Comparison of ENCODE assay signal across 17 cellular contexts in the genomic region with DNA sequence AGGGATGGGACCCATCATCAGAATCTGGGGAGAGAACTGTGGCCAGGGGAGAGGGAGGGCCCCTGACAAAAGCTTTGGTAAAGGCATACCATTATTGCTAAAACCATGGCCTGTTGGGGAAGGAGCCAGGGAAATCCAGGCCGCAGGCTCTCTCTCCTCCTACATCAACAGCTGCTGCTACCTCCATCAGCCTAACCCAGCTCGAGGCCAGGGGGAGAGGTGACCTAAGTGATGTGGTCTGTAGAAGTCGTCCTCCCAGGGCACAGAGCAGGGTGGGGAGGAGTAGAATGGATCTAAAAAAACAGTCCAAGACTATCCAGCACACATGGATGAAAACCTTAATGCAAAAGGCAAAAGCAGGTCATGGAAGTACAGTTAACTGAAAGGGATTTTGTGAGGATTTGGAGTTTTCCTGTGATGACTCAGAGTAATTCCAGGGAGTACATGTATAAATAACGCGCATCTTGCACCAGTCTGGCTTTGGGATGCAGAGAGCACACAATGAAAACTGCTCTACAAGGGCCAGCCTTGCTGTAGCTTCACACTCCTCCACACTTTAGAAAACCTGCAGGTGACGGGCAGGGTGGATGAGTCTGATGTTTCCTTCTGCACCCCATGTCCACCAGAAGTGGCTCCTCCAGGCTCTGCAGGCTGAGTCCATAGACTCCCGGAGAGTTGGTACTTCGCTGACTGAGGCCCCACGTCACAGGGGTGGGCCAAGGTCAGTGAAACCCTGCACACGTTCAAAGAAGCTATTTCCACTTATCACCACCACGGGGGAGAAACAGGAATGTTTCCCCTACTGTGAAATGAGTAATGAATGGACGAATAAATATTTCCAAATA. TPM values are rescaled to one million over a fixed set of nuclear protein-coding genes. Genes with fewer than 3 reads are reported as not detected.
A peak's percentile ranks its signal among the peaks of the same experiment; 100 is the strongest.
DNase-seq lines count a peak whose midpoint lies in the region; ATAC-seq and TF ChIP-seq lines count a peak whose summit lies in the region.
"Had no signal": no experiment of that assay in that cellular context is flagged by ENCODE, and none has a peak within 500 bp of the region (broad histone marks: within the 10 kb centered on the region; RNA-seq: fewer than 3 reads in every experiment).

No MANE protein-coding gene starts in this region.

- H3K27ac Mint-ChIP-seq in GM23338 (no peak overlapping the region), osteocyte (ENCODE audit: unreplicated experiment) (no peak overlapping the region)
- no peak overlapping the region for H3K27ac Mint-ChIP-seq in activated CD8-positive, alpha-beta T cell treated with anti-CD3 and anti-CD28 coated beads, Interleukin-2, amount 10 ng/mL, durations not matched to agents 7 days and 5 days

- H3F3A ChIP-seq in GM23338 (replicated peaks; ENCODE audit: low read depth), result no peaks in the 10 kb centered on the region

- H3K79me2 ChIP-seq in GM23338 (replicated peaks; ENCODE audit: insufficient read depth) (no peaks in the 10 kb centered on the region), OCI-LY7 (ENCODE audit: insufficient read depth, low read depth, low read length) (no peaks in the 10 kb centered on the region)

- no peak for ATAC-seq in GM23338
- ATAC-seq in activated CD8-positive, alpha-beta T cell treated with anti-CD3 and anti-CD28 coated beads, Interleukin-2, amount 10 ng/mL, durations not matched to agents 7 days and 5 days, result no peak
- ATAC-seq: GM12878 had no signal

- H3K4me3 ChIP-seq in GM23338 (no peak overlapping the region), OCI-LY7 (ENCODE audit: low read depth, low read length, poor library complexity, severe bottlenecking) (no peak overlapping the region)
- H3K4me3 ChIP-seq: GM12878 had no signal

- H2AFZ ChIP-seq in GM23338 (peak overlapping the region; percentile 59), OCI-LY7 (ENCODE audit: low read length) (0 out of 2 replicates have a peak overlapping the region, but pooled peaks have one; percentile 21)

- H3K27me3 Mint-ChIP-seq in GM23338 (ENCODE audit: insufficient read depth, low read depth, poor library complexity) (no peaks in the 10 kb centered on the region), osteocyte (ENCODE audit: unreplicated experiment) (no peaks in the 10 kb centered on the region)
- peaks cover 9% of the 10 kb centered on the region for H3K27me3 Mint-ChIP-seq in activated CD8-positive, alpha-beta T cell treated with anti-CD3 and anti-CD28 coated beads, Interleukin-2, amount 10 ng/mL, durations not matched to agents 7 days and 5 days (ENCODE audit: low read depth)

- H3K9me3 Mint-ChIP-seq in GM23338 (no peaks in the 10 kb centered on the region; the same call in 2 of the 3 replicates), osteocyte (ENCODE audit: unreplicated experiment) (no peaks in the 10 kb centered on the region)
- no peaks in the 10 kb centered on the region for H3K9me3 Mint-ChIP-seq in activated CD8-positive, alpha-beta T cell treated with anti-CD3 and anti-CD28 coated beads, Interleukin-2, amount 10 ng/mL, durations not matched to agents 7 days and 5 days (ENCODE audit: insufficient read depth)

- H3K36me3 ChIP-seq in GM23338 (ENCODE audit: insufficient read depth) (no peaks in the 10 kb centered on the region), OCI-LY7 (ENCODE audit: insufficient read depth, low read length) (no peaks in the 10 kb centered on the region)

- H3K4me3 Mint-ChIP-seq in GM23338 (no peak overlapping the region), osteocyte (ENCODE audit: unreplicated experiment) (no peak overlapping the region)
- H3K4me3 Mint-ChIP-seq in activated CD8-positive, alpha-beta T cell treated with anti-CD3 and anti-CD28 coated beads, Interleukin-2, amount 10 ng/mL, durations not matched to agents 7 days and 5 days, result no peak overlapping the region

- H4K20me1 ChIP-seq in GM23338 (replicated peaks; ENCODE audit: insufficient read depth), result no peaks in the 10 kb centered on the region
- no peaks in the 10 kb centered on the region for H4K20me1 ChIP-seq in OCI-LY7 (ENCODE audit: insufficient read depth, low read length)

- H3K4me2 ChIP-seq in GM23338 (no peak overlapping the region), OCI-LY7 (ENCODE audit: low read length) (no peak overlapping the region)

- H3K4me1 Mint-ChIP-seq in GM23338 (no peaks in the 10 kb centered on the region; the same call in 2 of the 3 replicates), osteocyte (ENCODE audit: unreplicated experiment) (peaks cover 6% of the 10 kb centered on the region)
- peaks cover 4% of the 10 kb centered on the region for H3K4me1 Mint-ChIP-seq in activated CD8-positive, alpha-beta T cell treated with anti-CD3 and anti-CD28 coated beads, Interleukin-2, amount 10 ng/mL, durations not matched to agents 7 days and 5 days (ENCODE audit: low read depth)

- H3K27me3 ChIP-seq in GM23338 (ENCODE audit: insufficient read depth), result no peaks in the 10 kb centered on the region

- no peaks in the 10 kb centered on the region for H3K9me3 ChIP-seq in OCI-LY7 (ENCODE audit: low read length)

- DNase-seq in GM23338 (ENCODE audit: low spot score), result no peak
- DNase-seq in OCI-LY7 (ENCODE audit: low spot score), result no peak
- peak; percentile 24 for DNase-seq in inferior parietal cortex (ENCODE audit: extremely low spot score)
- DNase-seq in osteocyte (ENCODE audit: extremely low spot score, unreplicated experiment), result peak; percentile 67
- DNase-seq in cerebellum (ENCODE audit: low spot score), result no peak
- no peak for DNase-seq in HuH-7.5 (ENCODE audit: low spot score)
- DNase-seq in activated CD8-positive, alpha-beta T cell treated with anti-CD3 and anti-CD28 coated beads, Interleukin-2, amount 10 ng/mL, durations not matched to agents 7 days and 5 days, result no peak
- DNase-seq: C1 segment of cervical spinal cord, DND-41, GDM1, GOT3, NCI-H1417 treated with DMSO at 0.1 percent for 48 hours, NCI-H1930, RPMI8226 had no signal

- no peaks in the 10 kb centered on the region for H3K36me3 Mint-ChIP-seq in GM23338 (ENCODE audit: low read depth)
- H3K36me3 Mint-ChIP-seq in osteocyte (ENCODE audit: unreplicated experiment), result no peaks in the 10 kb centered on the region
- no peaks in the 10 kb centered on the region for H3K36me3 Mint-ChIP-seq in activated CD8-positive, alpha-beta T cell treated with anti-CD3 and anti-CD28 coated beads, Interleukin-2, amount 10 ng/mL, durations not matched to agents 7 days and 5 days (ENCODE audit: low read depth)

- CTCF ChIA-PET in OCI-LY7 (lab: Charles Lee; ENCODE audit: unreplicated experiment), result interaction anchor here (0.5 kb wide), 1 partner anchor 182 kb away, joined by 3 read pairs; no protein-coding TSS in a partner anchor
- CTCF ChIA-PET in activated CD8-positive, alpha-beta T cell treated with anti-CD3 and anti-CD28 coated beads, Interleukin-2, amount 10 ng/mL, durations not matched to agents 7 days and 5 days (lab: Charles Lee), result no interaction called here

- intact Hi-C loops in OCI-LY7 (cut with micrococcal nuclease; ENCODE audit: unreplicated experiment), result no loop called here

- peaks cover 5% of the 10 kb centered on the region; the same call in 1 of the 2 replicates for H3K9me2 ChIP-seq in GM23338 (ENCODE audit: insufficient read depth)
- H3K9me2 ChIP-seq in OCI-LY7 (ENCODE audit: insufficient read depth, low read length), result no peaks in the 10 kb centered on the region

- no peaks in the 10 kb centered on the region for H3K4me1 ChIP-seq in GM23338 (ENCODE audit: insufficient read depth)
- H3K4me1 ChIP-seq in OCI-LY7 (ENCODE audit: insufficient read depth, low read length, poor library complexity, severe bottlenecking), result peaks cover 15% of the 10 kb centered on the region

- POLR2A ChIA-PET in OCI-LY7 (lab: Charles Lee), result interaction anchor here (0.6 to 0.7 kb wide), 3 partner anchors 10 to 64 kb away, joined by 3 to 4 read pairs (median 3); no protein-coding TSS in a partner anchor
- POLR2A ChIA-PET in activated CD8-positive, alpha-beta T cell treated with anti-CD3 and anti-CD28 coated beads, Interleukin-2, amount 10 ng/mL, durations not matched to agents 7 days and 5 days (lab: Charles Lee), result interaction anchor here (1.2 kb wide), 1 partner anchor 10 kb away, joined by 4 read pairs; no protein-coding TSS in a partner anchor

- no TSS peak for BruUV-seq in OCI-LY7 (replicated peaks; lab: Mats Ljungman, UMichigan)

- TF ChIP-seq CTCF in GM23338 (conservative IDR thresholded peaks at IDR 0.05; ENCODE audit: low read depth in 2 of 2) (no peak), OCI-LY7 (conservative IDR thresholded peaks at IDR 0.05; ENCODE audit: low read length) (no peak), osteocyte (IDR thresholded peaks at IDR 0.05) (no peak)

- H3K27ac ChIP-seq in GM23338 (ENCODE audit: low read depth) (no peak overlapping the region), OCI-LY7 (ENCODE audit: low read depth, low read length, poor library complexity, severe bottlenecking) (no peak overlapping the region)

RNA-seq across cellular contexts. Expression of gene MSMB, which starts 38.5 kb away (rescaled TPM):
- not detected in 2 replicates for total RNA-seq in GM23338 (2014; rRNA removed; shearing (Covaris generic))
- not detected in 2 replicates for polyA plus RNA-seq in GM23338 (2016; fragmentation: Nextera tagmentation; extraction: Ambion mirVana)
- total RNA-seq in OCI-LY7 (2014; rRNA removed; shearing (Covaris generic)), result not detected in 2 replicates
- not detected in 2 replicates for total RNA-seq in OCI-LY7 (2022)
- total RNA-seq in osteocyte, result not detected in 2 replicates
- total RNA-seq in cerebellum, result not detected
- not detected for total RNA-seq in activated CD8-positive, alpha-beta T cell treated with anti-CD3 and anti-CD28 coated beads, Interleukin-2, amount 10 ng/mL, durations not matched to agents 7 days and 5 days
- total RNA-seq: A673, GM12878, HT-29 had no signal
- polyA plus RNA-seq: GM12878 had no signal

RNA-seq across cellular contexts. Expression of gene NCOA4, which starts 54.1 kb away (rescaled TPM):
- 76.9 and 79.8 TPM in 2 replicates for total RNA-seq in GM23338 (2014; rRNA removed; shearing (Covaris generic))
- polyA plus RNA-seq in GM23338 (2016; fragmentation: Nextera tagmentation; extraction: Ambion mirVana), result 24.0 and 24.9 TPM in 2 replicates
- total RNA-seq in OCI-LY7 (2014; rRNA removed; shearing (Covaris generic)), result 78.8 and 100.0 TPM in 2 replicates
- total RNA-seq in OCI-LY7 (2022), result 71.1 and 72.4 TPM in 2 replicates
- total RNA-seq in osteocyte, result 106 and 109 TPM in 2 replicates
- 128 TPM for total RNA-seq in cerebellum
- total RNA-seq in activated CD8-positive, alpha-beta T cell treated with anti-CD3 and anti-CD28 coated beads, Interleukin-2, amount 10 ng/mL, durations not matched to agents 7 days and 5 days, result 100 to 1,000 TPM; 119 to 120 TPM

Comparison
In these comparisons a context has a peak if more than half of its experiments do, and no peak if none do; other contexts are left out.
1. DNase-seq: peak in inferior parietal cortex (single experiment) and osteocyte (single experiment); none in GM23338 (single experiment), OCI-LY7 (single experiment), cerebellum (single experiment), HuH-7.5 (single experiment) and activated CD8-positive, alpha-beta T cell treated with anti-CD3 and anti-CD28 coated beads, Interleukin-2, amount 10 ng/mL, durations not matched to agents 7 days and 5 days (single experiment).